In the genomic region with DNA sequence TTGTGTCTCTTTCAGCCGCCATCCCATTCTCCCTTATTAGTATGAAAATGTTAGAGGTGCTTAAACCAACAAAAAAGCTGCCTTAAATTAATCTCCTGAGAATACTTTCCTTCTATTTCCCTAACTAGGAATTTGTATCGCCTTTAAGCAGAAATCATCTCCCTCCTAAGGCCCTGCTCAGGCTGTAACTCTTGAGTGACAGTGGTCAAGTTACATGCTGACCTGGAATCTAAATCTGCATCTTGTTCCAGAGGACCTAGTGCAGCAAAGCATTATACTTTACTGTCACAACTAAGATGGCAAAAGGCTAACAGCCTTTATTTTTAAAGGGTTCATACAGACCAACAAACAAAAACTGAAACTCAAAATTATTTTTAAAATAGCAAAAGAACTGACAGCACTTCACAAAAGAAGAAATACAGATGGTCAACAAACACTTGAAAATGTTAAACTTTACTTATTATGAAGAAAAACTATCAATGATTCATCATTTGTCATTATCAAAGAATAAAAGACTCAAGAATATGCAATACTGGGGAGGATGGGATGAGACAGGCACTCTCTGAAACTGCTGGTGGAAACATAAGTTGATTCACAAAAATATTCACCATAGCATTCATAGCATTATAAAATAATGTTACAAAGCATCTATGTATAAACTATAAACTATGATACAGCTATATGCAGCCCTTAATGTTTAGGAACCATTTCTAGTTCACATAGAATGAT, we compare ENCODE assay signal across 9 cellular contexts. TPM values are rescaled to one million over a fixed set of nuclear protein-coding genes. Genes with fewer than 3 reads are reported as not detected.
DNase-seq lines count a peak whose midpoint lies in the region; ATAC-seq and TF ChIP-seq lines count a peak whose summit lies in the region.
"Had no signal": no experiment of that assay in that cellular context is flagged by ENCODE, and none has a peak within 500 bp of the region (broad histone marks: within the 10 kb centered on the region; RNA-seq: fewer than 3 reads in every experiment).

No MANE protein-coding gene starts in this region.

- H3K27ac ChIP-seq in HUES6 (ENCODE audit: low read depth, low read length), result peak overlapping the region; percentile 39; the same call in 1 of the 2 replicates
- H3K27ac ChIP-seq in dorsolateral prefrontal cortex, result peak overlapping the region in 47 of 59 donors; percentile 3 to 78 (median 39)
- H3K27ac ChIP-seq in prostate gland, result peak overlapping the region; percentile 10 to 32

- peak; percentile 7 for ATAC-seq in GM18907 (IDR thresholded peaks at IDR 0.05; ENCODE audit: unreplicated experiment)
- no peak for ATAC-seq in mucosa of descending colon

- TF ChIP-seq CTCF in dorsolateral prefrontal cortex (IDR thresholded peaks at IDR 0.05 in 54 of 56, conservative IDR thresholded peaks at IDR 0.05 in 2 of 56; ENCODE audit: low read depth in 1 of 56, partially characterized antibody in 56 of 56), result no peak
- TF ChIP-seq CTCF in prostate gland (IDR thresholded peaks at IDR 0.05), result no peak
- TF ChIP-seq CTCF in mucosa of descending colon (IDR thresholded peaks at IDR 0.05), result no peak

- H3K9me3 ChIP-seq in HUES6 (ENCODE audit: control insufficient read depth, insufficient read depth, low read depth, low read length) (peaks cover 59% of the 10 kb centered on the region), prostate gland (no peaks in the 10 kb centered on the region), mucosa of descending colon (peaks cover 15% of the 10 kb centered on the region)

- intact Hi-C loops in dorsolateral prefrontal cortex (cut with DNase I) (loop anchor here in 1 of 2 donors (10.0 kb wide), 1 partner anchor 275 kb away; no protein-coding TSS in a partner anchor), prostate gland (cut with DNase I) (no loop called here), mucosa of descending colon (cut with DNase I, micrococcal nuclease) (loop anchor here (5.0 to 10.0 kb wide), 2 partner anchors 195 to 407 kb away; no protein-coding TSS in a partner anchor)

- H3K4me1 ChIP-seq in HUES6 (ENCODE audit: control insufficient read depth, insufficient read depth, low read length) (peaks cover 18% of the 10 kb centered on the region), prostate gland (replicated peaks) (no peaks in the 10 kb centered on the region), mucosa of descending colon (ENCODE audit: low read depth) (no peaks in the 10 kb centered on the region)

- DNase-seq in dorsolateral prefrontal cortex (no peak), prostate gland (ENCODE audit: low spot score) (no peak), mucosa of descending colon (no peak), midbrain (lab: John Stamatoyannopoulos, UW) (no peak)
- no peak for DNase-seq in stimulated activated naive CD4-positive, alpha-beta T cell treated with Interleukin-2 at 50 U/mL for 16 hours (lab: John Stamatoyannopoulos, UW)
- DNase-seq: NCI-H146, T-helper 9 cell had no signal

- no peak for TF ChIP-seq POLR2A in prostate gland (IDR thresholded peaks at IDR 0.05)

- H3K27me3 ChIP-seq in HUES6 (ENCODE audit: control insufficient read depth, insufficient read depth, low read length) (no peaks in the 10 kb centered on the region), dorsolateral prefrontal cortex (no peaks in the 10 kb centered on the region), prostate gland (replicated peaks; ENCODE audit: insufficient read depth) (no peaks in the 10 kb centered on the region)

- H3K4me3 ChIP-seq in HUES6 (ENCODE audit: low read depth, low read length) (no peak overlapping the region), dorsolateral prefrontal cortex (no peak overlapping the region), prostate gland (no peak overlapping the region), mucosa of descending colon (no peak overlapping the region)

- H3K36me3 ChIP-seq in HUES6 (ENCODE audit: control insufficient read depth, insufficient read depth, low read length), result peaks cover 39% of the 10 kb centered on the region; the same call in 1 of the 2 replicates
- no peaks in the 10 kb centered on the region for H3K36me3 ChIP-seq in prostate gland
- no peaks in the 10 kb centered on the region for H3K36me3 ChIP-seq in mucosa of descending colon (ENCODE audit: low read depth)

- H3K9ac ChIP-seq in HUES6 (ENCODE audit: low read length), result no peak overlapping the region

- WGBS in prostate gland, result 96% methylated on average over 2 of the region's 2 CpGs

RNA-seq across cellular contexts. Expression of gene CYREN, which starts 11.0 kb away (rescaled TPM):
- 10 to 100 TPM; 18.8 to 45.2 (median 26.9) TPM for total RNA-seq in dorsolateral prefrontal cortex
- total RNA-seq in prostate gland, result 10 to 100 TPM; 44.5 to 53.6 TPM
- total RNA-seq in mucosa of descending colon, result 10 to 100 TPM; 34.4 to 42.0 (median 41.2) TPM

RNA-seq across cellular contexts. Expression of gene TMEM140, which starts 11.7 kb away (rescaled TPM):
- total RNA-seq in dorsolateral prefrontal cortex, result 10 to 100 TPM in 65 of 120 experiments, 1 to 10 TPM in 55; 1.3 to 46.7 (median 10.6) TPM
- total RNA-seq in prostate gland, result 10 to 100 TPM in 1 of 2 donors, 1 to 10 TPM in 1; 8.2 to 14.6 TPM
- 10 to 100 TPM; 14.7 to 30.1 (median 20.9) TPM for total RNA-seq in mucosa of descending colon

RNA-seq across cellular contexts. Expression of gene WDR91, which starts 51.8 kb away (rescaled TPM):
- total RNA-seq in dorsolateral prefrontal cortex (10 to 100 TPM; 24.7 to 53.9 (median 37.4) TPM), prostate gland (10 to 100 TPM; 13.6 to 49.1 TPM), mucosa of descending colon (10 to 100 TPM in 2 of 3 donors, 1 to 10 TPM in 1; 6.4 to 15.4 (median 10.1) TPM)
